In the genomic region with DNA sequence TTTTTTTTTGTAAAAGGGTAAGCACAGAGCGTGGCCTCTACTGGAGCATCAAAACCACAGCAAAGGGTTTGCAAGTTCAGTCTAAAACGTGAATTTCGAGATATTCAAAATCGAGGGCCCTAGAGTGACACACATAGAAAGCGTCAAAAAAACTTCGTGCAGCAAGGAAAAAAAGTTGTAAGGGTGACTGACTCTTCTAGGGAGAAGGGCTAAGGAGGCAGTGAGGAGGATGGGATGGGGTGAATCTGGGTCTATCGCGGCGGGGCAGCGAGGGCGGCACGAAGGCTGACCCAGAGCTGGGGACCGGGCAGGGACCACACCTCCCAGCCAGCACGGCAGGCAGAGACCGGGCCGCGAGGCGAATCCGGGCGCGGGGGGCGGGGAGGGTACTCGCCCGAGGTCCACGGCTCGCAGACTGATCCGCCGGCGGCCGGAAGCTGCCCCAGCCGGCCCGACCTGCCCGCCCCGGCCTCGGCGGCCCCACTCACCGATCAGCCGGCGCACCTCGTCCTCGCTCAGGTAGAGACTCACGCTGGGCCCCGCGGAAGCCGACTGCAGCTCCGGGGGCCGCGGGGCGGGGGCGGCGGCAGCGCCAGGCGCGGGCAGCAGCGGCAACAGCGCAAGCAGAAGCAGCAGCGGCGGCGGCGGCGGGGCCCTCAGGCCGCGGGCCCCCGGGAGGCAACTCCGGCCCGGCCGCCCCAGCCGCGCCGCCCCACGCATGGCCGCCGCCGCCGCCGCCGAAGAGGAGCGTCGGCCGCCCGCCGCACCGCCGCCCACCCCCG, we compare ENCODE assay signal across 8 cellular contexts. TPM values are rescaled to one million over a fixed set of nuclear protein-coding genes. Genes with fewer than 3 reads are reported as not detected.
DNase-seq lines count a peak whose midpoint lies in the region; ATAC-seq and TF ChIP-seq lines count a peak whose summit lies in the region.

No MANE protein-coding gene starts in this region.

- peak overlapping the region; percentile 79 for H3K4me3 ChIP-seq in GM06990 (replicated peaks; ENCODE audit: low read depth, low read length)
- peak overlapping the region; percentile 72 for H3K4me3 ChIP-seq in Jurkat, Clone E6-1 (ENCODE audit: low read length)

- TF ChIP-seq CTCF in GM06990 (IDR thresholded peaks at IDR 0.05; ENCODE audit: insufficient read depth, low read length, poor library complexity, severe bottlenecking) (no peak), activated B cell treated with CpG ODN at 0.5 μM for 24 hours (IDR thresholded peaks at IDR 0.05) (no peak)

- peaks cover 55% of the 10 kb centered on the region for H3K4me1 Mint-ChIP-seq in activated B cell treated with CpG ODN at 0.5 μM for 24 hours

- no peaks in the 10 kb centered on the region for H3K27me3 ChIP-seq in GM06990 (replicated peaks; ENCODE audit: control insufficient read depth, insufficient read depth, low read length)

- H3K27me3 Mint-ChIP-seq in activated B cell treated with CpG ODN at 0.5 μM for 24 hours = no peaks in the 10 kb centered on the region

- ATAC-seq in GM21737 (IDR thresholded peaks at IDR 0.05; ENCODE audit: unreplicated experiment) = peak; percentile 38
- ATAC-seq in activated B cell treated with CpG ODN at 0.5 μM for 24 hours (ENCODE audit: low read depth) = peak; percentile 63

- H3K27ac Mint-ChIP-seq in activated B cell treated with CpG ODN at 0.5 μM for 24 hours = peak overlapping the region; percentile 92

- CTCF ChIA-PET in activated B cell treated with CpG ODN at 0.5 μM for 24 hours (lab: Charles Lee) = interaction anchor here (1.0 to 1.3 kb wide), 3 partner anchors 12 to 37 kb away, joined by 3 to 5 read pairs (median 3); no protein-coding TSS in a partner anchor

- peak overlapping the region; percentile 91 for H3K4me3 Mint-ChIP-seq in activated B cell treated with CpG ODN at 0.5 μM for 24 hours

- peaks cover 6% of the 10 kb centered on the region for H3K36me3 Mint-ChIP-seq in activated B cell treated with CpG ODN at 0.5 μM for 24 hours (ENCODE audit: low read depth)

- intact Hi-C loops in activated B cell treated with CpG ODN at 0.5 μM for 24 hours (cut with micrococcal nuclease) = loop anchor here (1.0 to 5.0 kb wide), 9 partner anchors 11 to 1833 kb away; partner anchors contain the start of genes CEP63, DNAJC13, NPHP3 and SRPRB

- DNase-seq in GM06990 (ENCODE audit: extremely low read depth, insufficient read length) (peak; percentile 75), activated B cell treated with CpG ODN at 0.5 μM for 24 hours (peak; percentile 68), kidney glomerular epithelial cell (lab: John Stamatoyannopoulos, UW) (peak; percentile 26), NCI-H524 treated with DMSO at 0.1 percent for 48 hours (lab: John Stamatoyannopoulos, UW) (no peak)
- peak; percentile 37 for DNase-seq in Jurkat, Clone E6-1 (ENCODE audit: low read depth, low spot score)
- DNase-seq in central memory CD4-positive, alpha-beta T cell = peak; percentile 37
- DNase-seq in stimulated activated CD4-positive, alpha-beta T cell treated with anti-CD3 and anti-CD28 coated beads, Interleukin-15, amount 100 ng/mL, for 24 hours = peak; percentile 67

- no peaks in the 10 kb centered on the region for H3K9me3 Mint-ChIP-seq in activated B cell treated with CpG ODN at 0.5 μM for 24 hours

- no peaks in the 10 kb centered on the region for H3K36me3 ChIP-seq in GM06990 (ENCODE audit: control insufficient read depth, insufficient read depth, low read length)

- POLR2A ChIA-PET in activated B cell treated with CpG ODN at 0.5 μM for 24 hours (lab: Charles Lee) = interaction anchor here (0.7 to 1.9 kb wide), 6 partner anchors 10 to 237 kb away, joined by 3 to 22 read pairs (median 5); partner anchors contain the start of genes ANAPC13 and CEP63

RNA-seq across cellular contexts. Expression of gene RYK, which starts 0.5 kb away (rescaled TPM):
- 20.7 TPM for polyA plus RNA-seq in Jurkat, Clone E6-1 (2012; ENCODE audit: insufficient read depth, insufficient read length)
- 34.0 and 38.8 TPM in 2 replicates for total RNA-seq in activated B cell treated with CpG ODN at 0.5 μM for 24 hours
